ENCODE assay signal across 7 cellular contexts in the genomic region with DNA sequence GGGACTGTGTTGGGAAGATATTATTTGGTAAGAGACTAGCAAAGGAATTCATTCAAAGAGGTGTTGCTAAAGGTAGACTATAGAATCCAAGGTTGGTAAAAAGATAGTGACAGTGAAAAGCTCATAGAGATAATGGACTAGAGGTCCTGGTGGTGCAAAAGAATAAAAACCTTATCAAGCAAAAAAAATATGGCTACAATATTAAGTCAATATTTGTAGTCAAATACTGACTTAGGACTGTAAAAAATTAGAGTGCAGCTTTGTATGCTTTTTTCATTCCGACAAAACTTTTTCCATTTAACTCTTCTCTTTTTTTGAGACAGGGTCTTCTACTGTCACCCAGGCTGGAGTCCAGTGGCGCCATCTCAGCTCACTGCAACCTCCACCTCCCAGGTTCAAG.
"Had no signal": no experiment of that assay in that cellular context is flagged by ENCODE, and none has a peak within 500 bp of the region (broad histone marks: within the 10 kb centered on the region; RNA-seq: fewer than 3 reads in every experiment).

No MANE protein-coding gene starts in this region.

- DNase-seq: GDM1, GF-D8 had no signal

- FAIRE-seq: G401.6, GM12891, GM12892, GM18507, GM19239 had no signal
